In genomic region chr12:117674763-117675162, GRCh38 we compare ENCODE assay signal across 32 cellular contexts.
"Had no signal": no experiment of that assay in that cellular context is flagged by ENCODE, and none has a peak within 500 bp of the region (broad histone marks: within the 10 kb centered on the region; RNA-seq: fewer than 3 reads in every experiment).

No MANE protein-coding gene starts in this region.

- DNase-seq: activated CD4-positive, alpha-beta memory T cell treated with anti-CD3 and anti-CD28 coated beads for 36 hours; activated CD4-positive, alpha-beta T cell treated with anti-CD3 and anti-CD28 coated beads for 1 hour; activated CD4-positive, alpha-beta T cell treated with anti-CD3 and anti-CD28 coated beads for 36 hours; activated CD4-positive, alpha-beta T cell treated with anti-CD3 and anti-CD28 coated beads, Interleukin-2, amount 10 ng/mL, durations not matched to agents 24 days and 14 days; activated CD4-positive, alpha-beta T cell treated with anti-CD3 and anti-CD28 coated beads, Interleukin-2, amount 50 U/mL, for 1 hour; activated CD4-positive, alpha-beta T cell treated with anti-CD3 and anti-CD28 coated beads, Interleukin-2, amount 50 U/mL, for 4 hours; activated CD4-positive, CD25-positive, alpha-beta regulatory T cell; activated CD8-positive, alpha-beta memory T cell treated with anti-CD3 and anti-CD28 coated beads, Interleukin-2, amount 50 U/mL, for 4 hours; activated CD8-positive, alpha-beta T cell treated with anti-CD3 and anti-CD28 coated beads for 36 hours; activated effector memory CD4-positive, alpha-beta T cell treated with anti-CD3 and anti-CD28 coated beads, Interleukin-2, amount 50 U/mL, for 16 hours; activated gamma-delta T cell treated with Interleukin-2 at 50 U/mL for 16 hours; activated naive CD4-positive, alpha-beta T cell; activated naive CD4-positive, alpha-beta T cell treated with anti-CD3 and anti-CD28 coated beads for 36 hours; activated naive CD4-positive, alpha-beta T cell treated with anti-CD3 and anti-CD28 coated beads, Interleukin-2, amount 50 U/mL, for 16 hours; activated naive CD8-positive, alpha-beta T cell treated with anti-CD3 and anti-CD28 coated beads for 36 hours; activated T-cell treated with anti-CD3 and anti-CD28 coated beads for 4 hours; activated T-cell treated with anti-CD3 and anti-CD28 coated beads, Interleukin-2, amount 50 U/mL, for 1 hour; activated T-cell treated with anti-CD3 and anti-CD28 coated beads, Interleukin-2, amount 50 U/mL, for 4 hours; activated T-cell treated with anti-CD3 and anti-CD28 coated beads, Interleukin-2, amount 50 U/mL, for 72 hours; adrenal gland; amniotic stem cell; aorta; cerebellar nuclear complex; T-helper 17 cell; T1000 had no signal

- H3K27ac ChIP-seq: adrenal gland, cardiac muscle cell, WERI-Rb-1 had no signal

- H3K4me1 ChIP-seq: adrenal gland had no signal

- FAIRE-seq: bronchial epithelial cell had no signal

- H3K4me3 ChIP-seq: adrenal gland, cardiac muscle cell had no signal

- ATAC-seq: activated CD4-positive, alpha-beta T cell treated with anti-CD3 and anti-CD28 coated beads for 36 hours; activated CD4-positive, CD25-positive, alpha-beta regulatory T cell treated with anti-CD3 and anti-CD28 coated beads, Interleukin-2, amount 50 U/mL, for 24 hours; activated CD8-positive, alpha-beta T cell treated with anti-CD3 and anti-CD28 coated beads for 36 hours; activated naive CD4-positive, alpha-beta T cell treated with anti-CD3 and anti-CD28 coated beads, Interleukin-2, amount 50 U/mL, for 72 hours; activated T-cell treated with anti-CD3 and anti-CD28 coated beads, Interleukin-2, amount 50 U/mL, for 4 hours; activated T-cell treated with anti-CD3 and anti-CD28 coated beads, Interleukin-2, amount 50 U/mL, for 72 hours; activated T-helper 17 cell treated with anti-CD3 and anti-CD28 coated beads, Interleukin-2, amount 50 U/mL, for 72 hours; T-helper 17 cell; WTC11 had no signal

- H3K9me3 ChIP-seq: adrenal gland had no signal

- H3K36me3 ChIP-seq: adrenal gland, cardiac muscle cell, WERI-Rb-1 had no signal

- H3K27me3 ChIP-seq: adrenal gland, cardiac muscle cell had no signal
